9 cellular contexts compared by ENCODE assay signal in genomic region chr11:3169235-3169951, GRCh38. TPM values are rescaled to one million over a fixed set of nuclear protein-coding genes. Genes with fewer than 3 reads are reported as not detected.
DNase-seq lines count a peak whose midpoint lies in the region; ATAC-seq, FAIRE-seq and TF ChIP-seq lines count a peak whose summit lies in the region.
"Had no signal": no experiment of that assay in that cellular context is flagged by ENCODE, and none has a peak within 500 bp of the region (broad histone marks: within the 10 kb centered on the region; RNA-seq: fewer than 3 reads in every experiment).

No MANE protein-coding gene starts in this region.

- no peak overlapping the region for H3K9ac ChIP-seq in endothelial cell of umbilical vein (replicated peaks; ENCODE audit: extremely low read depth, insufficient read depth, low read length)

- TF ChIP-seq POLR2A in endothelial cell of umbilical vein (IDR thresholded peaks at IDR 0.05; ENCODE audit: low read depth, low read length), result no peak
- TF ChIP-seq POLR2A in uterus (IDR thresholded peaks at IDR 0.05), result peak in 1 of 2 donors; percentile 22

- intact Hi-C loops in endothelial cell of umbilical vein (cut with micrococcal nuclease) (loop anchor here (5.0 to 10.0 kb wide), 2 partner anchors 48 to 235 kb away; partner anchors contain the start of gene MRGPRG), uterus (cut with DNase I; ENCODE audit: low total_unique reads) (no loop called here)

- CTCF ChIA-PET in endothelial cell of umbilical vein (lab: Charles Lee), result interaction anchor here (0.6 to 1.6 kb wide), 7 partner anchors 14 to 239 kb away, joined by 3 to 7 read pairs (median 5); no protein-coding TSS in a partner anchor

- H3K27ac ChIP-seq in endothelial cell of umbilical vein (ENCODE audit: insufficient read depth, low read depth, low read length) (no peak overlapping the region), muscle layer of duodenum (ENCODE audit: low read length) (peak overlapping the region; percentile 31), uterus (peak overlapping the region in 1 of 2 donors; percentile 20)
- H3K27ac ChIP-seq: 22Rv1 had no signal

- POLR2A ChIA-PET in endothelial cell of umbilical vein (lab: Charles Lee), result no interaction called here

- H2AFZ ChIP-seq in endothelial cell of umbilical vein (ENCODE audit: low read depth, low read length), result peak overlapping the region; percentile 59

- no peak for ATAC-seq in GM18517 (IDR thresholded peaks at IDR 0.05; ENCODE audit: unreplicated experiment)

- H3K9me3 ChIP-seq in endothelial cell of umbilical vein (replicated peaks; ENCODE audit: control insufficient read depth, insufficient read depth, low read length) (no peaks in the 10 kb centered on the region), muscle layer of duodenum (ENCODE audit: control insufficient read depth in 1 of 2, low read length in 2 of 2) (no peaks in the 10 kb centered on the region), uterus (no peaks in the 10 kb centered on the region)

- no peaks in the 10 kb centered on the region for H3K9me1 ChIP-seq in endothelial cell of umbilical vein (replicated peaks; ENCODE audit: control insufficient read depth, extremely low read depth, insufficient read depth, low read length)

- H4K20me1 ChIP-seq in endothelial cell of umbilical vein (replicated peaks; ENCODE audit: control insufficient read depth, extremely low read depth, insufficient read depth, low read length), result no peaks in the 10 kb centered on the region

- dilution Hi-C loops in endothelial cell of umbilical vein (cut with MboI; ENCODE audit: extremely low pct_ligation_motif_present, low sequenced_read_pairs), result no loop called here

- TF ChIP-seq CTCF in endothelial cell of umbilical vein (IDR thresholded peaks at IDR 0.05; ENCODE audit: extremely low read depth in 1 of 2, insufficient read depth in 1 of 2, low read depth in 1 of 2, low read length in 2 of 2) (peak; percentile 7 to 19), uterus (IDR thresholded peaks at IDR 0.05) (no peak)

- H3K4me1 ChIP-seq in endothelial cell of umbilical vein (ENCODE audit: control insufficient read depth, extremely low read depth, insufficient read depth, low read length), result peaks cover 11% of the 10 kb centered on the region
- peaks cover 4 to 17% of the 10 kb centered on the region in 2 donors for H3K4me1 ChIP-seq in muscle layer of duodenum (ENCODE audit: control insufficient read depth in 1 of 2, insufficient read depth in 2 of 2, low read length in 2 of 2)
- H3K4me1 ChIP-seq in uterus, result no peaks in the 10 kb centered on the region

- H3K4me3 ChIP-seq in endothelial cell of umbilical vein (replicated peaks in 1 of 3; ENCODE audit: insufficient read depth in 1 of 3, low read depth in 1 of 3, low read length in 3 of 3) (peak overlapping the region in 1 of 3 experiments; percentile 24), muscle layer of duodenum (ENCODE audit: low read depth in 1 of 2, low read length in 2 of 2) (peak overlapping the region; percentile 50 to 61), uterus (peak overlapping the region; percentile 2 to 23)

- DNase-seq in DMS 273 (lab: John Stamatoyannopoulos, UW; ENCODE audit: unreplicated experiment) (peak; percentile 55), DMS 273 treated with DMSO at 0.1 percent for 48 hours (lab: John Stamatoyannopoulos, UW) (no peak), SW480 (ENCODE audit: low spot score) (peak; percentile 86), endothelial cell of umbilical vein (ENCODE audit: low read depth, low spot score) (peak; percentile 61), uterus (peak in 1 of 2 donors; percentile 44)
- no peak for DNase-seq in effector CD4-positive, alpha-beta T cell

- H3K79me2 ChIP-seq in endothelial cell of umbilical vein (ENCODE audit: control insufficient read depth, insufficient read depth, low read length), result peaks cover 3% of the 10 kb centered on the region

- BruUV-seq in endothelial cell of umbilical vein (replicated peaks; lab: Mats Ljungman, UMichigan), result no TSS peak

- peak; percentile 72 for FAIRE-seq in endothelial cell of umbilical vein (lab: Jason Lieb, UNC)

- H3K27me3 ChIP-seq in endothelial cell of umbilical vein (ENCODE audit: control insufficient read depth in 2 of 2, insufficient read depth in 2 of 2, low read length in 2 of 2) (no peaks in the 10 kb centered on the region), muscle layer of duodenum (ENCODE audit: low read depth, low read length) (no peaks in the 10 kb centered on the region), uterus (no peaks in the 10 kb centered on the region)

- H3K36me3 ChIP-seq in endothelial cell of umbilical vein (ENCODE audit: control insufficient read depth in 2 of 2, extremely low read depth in 1 of 2, insufficient read depth in 2 of 2, low read length in 2 of 2) (no peaks in the 10 kb centered on the region), muscle layer of duodenum (ENCODE audit: control insufficient read depth in 1 of 2, insufficient read depth in 2 of 2, low read length in 2 of 2) (no peaks in the 10 kb centered on the region), uterus (no peaks in the 10 kb centered on the region)

- H3K4me2 ChIP-seq in endothelial cell of umbilical vein (ENCODE audit: insufficient read depth, low read length), result peak overlapping the region; percentile 76

TF ChIP-seq in endothelial cell of umbilical vein, 7 proteins besides CTCF, POLR2A, EP300 and RAD21:
- TF ChIP-seq FOS (IDR thresholded peaks at IDR 0.05; ENCODE audit: borderline replicate concordance, insufficient read depth, low read length) (peak; percentile 36), EZH2 (IDR thresholded peaks at IDR 0.05; ENCODE audit: borderline replicate concordance, low read depth, low read length, severe bottlenecking) (no peak), GATA2 (IDR thresholded peaks at IDR 0.05; ENCODE audit: insufficient read depth, insufficient read length, low read depth, low read length) (no peak), MYC (IDR thresholded peaks at IDR 0.05; ENCODE audit: low read depth, low read length) (no peak), JUN (IDR thresholded peaks at IDR 0.05; ENCODE audit: borderline replicate concordance, insufficient read depth, insufficient read length, low read depth) (no peak)

RNA-seq across cellular contexts. Expression of gene OSBPL5, which starts 4.3 kb away (rescaled TPM):
- total RNA-seq in endothelial cell of umbilical vein (30.2 and 37.7 TPM in 2 replicates), uterus (10 to 100 TPM; 24.7 to 83.3 (median 48.2) TPM)
- polyA plus RNA-seq in endothelial cell of umbilical vein, result 8.6 and 8.7 TPM in 2 replicates
- polyA plus RNA-seq in endothelial cell of umbilical vein (2011; cell fraction: cytosol; rRNA removed), result 5.1 and 7.4 TPM in 2 replicates
- polyA plus RNA-seq in endothelial cell of umbilical vein (2011; cell fraction: nucleus; rRNA removed), result 44.8 and 50.4 TPM in 2 replicates
- 12.2 and 21.7 TPM in 2 replicates for polyA plus RNA-seq in endothelial cell of umbilical vein (2012)
- 11.6 and 15.5 TPM in 2 replicates for polyA minus RNA-seq in endothelial cell of umbilical vein
- 30.7 TPM for polyA minus RNA-seq in endothelial cell of umbilical vein (2011; cell fraction: cytosol; rRNA and poly(A)+ RNA removed)
- 29.0 and 47.7 TPM in 2 replicates for polyA minus RNA-seq in endothelial cell of umbilical vein (2011; cell fraction: nucleus; rRNA and poly(A)+ RNA removed)

RNA-seq across cellular contexts. Expression of gene MRGPRG, which starts 49.2 kb away (rescaled TPM):
- total RNA-seq in endothelial cell of umbilical vein (not detected in 2 replicates), uterus (not detected)
- not detected in 2 replicates for polyA plus RNA-seq in endothelial cell of umbilical vein
- not detected in 2 replicates for polyA plus RNA-seq in endothelial cell of umbilical vein (2011; cell fraction: cytosol; rRNA removed)
- polyA plus RNA-seq in endothelial cell of umbilical vein (2011; cell fraction: nucleus; rRNA removed), result not detected in 2 replicates
- not detected in 2 replicates for polyA plus RNA-seq in endothelial cell of umbilical vein (2012)
- not detected in 2 replicates for polyA minus RNA-seq in endothelial cell of umbilical vein
- not detected for polyA minus RNA-seq in endothelial cell of umbilical vein (2011; cell fraction: cytosol; rRNA and poly(A)+ RNA removed)
- polyA minus RNA-seq in endothelial cell of umbilical vein (2011; cell fraction: nucleus; rRNA and poly(A)+ RNA removed), result not detected in 2 replicates

Comparison
In these comparisons a context has a peak if more than half of its experiments do, and no peak if none do; other contexts are left out.
1. DNase-seq: peak in DMS 273 (single experiment), SW480 (single experiment) and endothelial cell of umbilical vein (single experiment); none in DMS 273 treated with DMSO at 0.1 percent for 48 hours (single experiment) and effector CD4-positive, alpha-beta T cell (single experiment).
2. CTCF ChIP-seq: peak in endothelial cell of umbilical vein (2 of 2); none in uterus (0 of 4).